1 cellular context compared by ENCODE assay signal in the genomic region with DNA sequence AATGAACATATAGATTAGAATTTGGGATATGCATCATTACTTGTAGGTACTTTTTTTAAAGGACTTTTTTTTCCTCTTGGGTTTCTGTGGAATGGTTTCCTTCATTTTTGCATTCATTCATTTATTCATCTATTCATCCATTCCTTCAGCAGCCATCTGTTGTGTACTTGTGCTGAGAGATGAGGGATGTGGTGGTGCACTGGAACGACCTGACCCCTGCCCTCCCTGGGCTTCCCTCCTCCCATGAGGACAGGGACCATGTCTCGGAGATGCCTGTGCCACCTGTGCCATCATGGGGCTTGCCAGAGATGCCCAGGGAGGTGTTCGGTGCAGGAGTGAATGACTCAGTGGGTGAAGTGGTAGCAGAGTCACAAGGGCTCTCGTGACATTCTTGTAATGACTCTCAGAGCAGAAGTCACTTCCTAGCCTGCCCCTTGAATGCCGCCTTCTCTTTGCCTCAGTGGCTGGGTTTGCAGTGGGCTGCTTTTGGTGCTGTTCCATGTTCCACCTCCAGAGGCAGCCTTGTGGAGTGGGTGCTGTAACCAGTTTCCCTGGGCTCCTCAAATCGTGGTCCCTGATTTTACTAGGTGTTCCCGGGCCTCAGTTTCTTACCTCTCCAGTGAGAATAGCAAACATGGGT.
A peak's percentile ranks its signal among the peaks of the same experiment; 100 is the strongest.
TF ChIP-seq lines count a peak whose summit lies in the region.

No MANE protein-coding gene starts in this region.

TF ChIP-seq in GM12878, 131 proteins besides CTCF, POLR2A, EP300 and RAD21 (continued from another document and continues in another):
- TF ChIP-seq, protein P1, sequence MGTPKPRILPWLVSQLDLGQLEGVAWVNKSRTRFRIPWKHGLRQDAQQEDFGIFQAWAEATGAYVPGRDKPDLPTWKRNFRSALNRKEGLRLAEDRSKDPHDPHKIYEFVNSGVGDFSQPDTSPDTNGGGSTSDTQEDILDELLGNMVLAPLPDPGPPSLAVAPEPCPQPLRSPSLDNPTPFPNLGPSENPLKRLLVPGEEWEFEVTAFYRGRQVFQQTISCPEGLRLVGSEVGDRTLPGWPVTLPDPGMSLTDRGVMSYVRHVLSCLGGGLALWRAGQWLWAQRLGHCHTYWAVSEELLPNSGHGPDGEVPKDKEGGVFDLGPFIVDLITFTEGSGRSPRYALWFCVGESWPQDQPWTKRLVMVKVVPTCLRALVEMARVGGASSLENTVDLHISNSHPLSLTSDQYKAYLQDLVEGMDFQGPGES (IDR thresholded peaks at IDR 0.05) = no peak
- TF ChIP-seq ATF7 (IDR thresholded peaks at IDR 0.05; ENCODE audit: low read depth) (peak; percentile 36; the same call in 1 of the 2 replicates), IKZF2 (IDR thresholded peaks at IDR 0.05) (peak; percentile 74 to 81), EED (IDR thresholded peaks at IDR 0.05; ENCODE audit: low read depth) (peak; percentile 81), TCF12 (IDR thresholded peaks at IDR 0.05; ENCODE audit: low read depth, low read length) (no peak), SMAD1 (IDR thresholded peaks at IDR 0.05; ENCODE audit: low read depth, partially characterized antibody) (no peak), TBL1XR1 (IDR thresholded peaks at IDR 0.05; ENCODE audit: low read depth, low read length) (no peak), GABPA (IDR thresholded peaks at IDR 0.05; ENCODE audit: low read depth) (no peak), CHD1 (IDR thresholded peaks at IDR 0.05; ENCODE audit: low read depth, low read length) (no peak), CBX5 (IDR thresholded peaks at IDR 0.05; ENCODE audit: low read depth) (no peak), MYC (IDR thresholded peaks at IDR 0.05; ENCODE audit: insufficient read depth, insufficient read length, insufficient replicate concordance, low read length, severe bottlenecking) (no peak), TCF7 (IDR thresholded peaks at IDR 0.05; ENCODE audit: borderline replicate concordance) (no peak), BHLHE40 (IDR thresholded peaks at IDR 0.05; ENCODE audit: borderline replicate concordance in 1 of 2, low read depth in 2 of 2, low read length in 1 of 2) (peak; percentile 74 to 86), NFYA (IDR thresholded peaks at IDR 0.05; ENCODE audit: borderline replicate concordance, low read depth, low read length) (no peak), MYB (IDR thresholded peaks at IDR 0.05; ENCODE audit: borderline replicate concordance, low read depth, low read length) (no peak), CHD2 (IDR thresholded peaks at IDR 0.05; ENCODE audit: borderline replicate concordance, low read depth, low read length) (no peak), POLR2AphosphoS2 (IDR thresholded peaks at IDR 0.05; ENCODE audit: low read depth, low read length) (no peak), GATAD2B (conservative IDR thresholded peaks at IDR 0.05; ENCODE audit: low read depth) (peak; percentile 67; the same call in 1 of the 2 replicates), KLF5 (IDR thresholded peaks at IDR 0.05; ENCODE audit: partially characterized antibody) (no peak), TARDBP (IDR thresholded peaks at IDR 0.05; ENCODE audit: borderline replicate concordance) (no peak; the same call in 1 of the 2 replicates), MTA2 (IDR thresholded peaks at IDR 0.05; ENCODE audit: low read depth) (peak; percentile 58; the same call in 1 of the 2 replicates), CBX3 (IDR thresholded peaks at IDR 0.05; ENCODE audit: borderline replicate concordance, low read depth) (no peak), PBX3 (IDR thresholded peaks at IDR 0.05; ENCODE audit: insufficient replicate concordance, low read depth, low read length) (no peak), FOXM1 (IDR thresholded peaks at IDR 0.05; ENCODE audit: low read depth, low read length) (no peak), ZBTB4 (CRISPR knock-in tag; IDR thresholded peaks at IDR 0.05) (no peak), ZBTB33 (IDR thresholded peaks at IDR 0.05) (no peak), SIX5 (IDR thresholded peaks at IDR 0.05; ENCODE audit: low read depth, low read length, severe bottlenecking) (no peak), STAT3 (IDR thresholded peaks at IDR 0.05; ENCODE audit: low read depth, low read length) (no peak), CHD4 (IDR thresholded peaks at IDR 0.05) (no peak), STAT1 (conservative IDR thresholded peaks at IDR 0.05) (no peak), ZNF274 (IDR thresholded peaks at IDR 0.05; ENCODE audit: insufficient read depth, insufficient read length) (no peak), SUZ12 (IDR thresholded peaks at IDR 0.05; ENCODE audit: unreplicated experiment) (no peak), POU2F2 (IDR thresholded peaks at IDR 0.05; ENCODE audit: borderline replicate concordance, low read depth, low read length) (no peak), NRF1 (conservative IDR thresholded peaks at IDR 0.05; ENCODE audit: low read depth, low read length) (no peak), RCOR1 (conservative IDR thresholded peaks at IDR 0.05; ENCODE audit: low read depth, low read length) (no peak), ZNF384 (IDR thresholded peaks at IDR 0.05; ENCODE audit: borderline replicate concordance, low read depth, low read length) (no peak), HSF1 (IDR thresholded peaks at IDR 0.05; ENCODE audit: low read depth, low read length) (no peak), NFXL1 (IDR thresholded peaks at IDR 0.05; ENCODE audit: borderline replicate concordance) (no peak), CREM (IDR thresholded peaks at IDR 0.05; ENCODE audit: low read depth) (no peak), CBFB (IDR thresholded peaks at IDR 0.05; ENCODE audit: low read depth) (no peak), WRNIP1 (IDR thresholded peaks at IDR 0.05; ENCODE audit: borderline replicate concordance, low read depth, low read length) (no peak)
- TF ChIP-seq, protein P2, sequence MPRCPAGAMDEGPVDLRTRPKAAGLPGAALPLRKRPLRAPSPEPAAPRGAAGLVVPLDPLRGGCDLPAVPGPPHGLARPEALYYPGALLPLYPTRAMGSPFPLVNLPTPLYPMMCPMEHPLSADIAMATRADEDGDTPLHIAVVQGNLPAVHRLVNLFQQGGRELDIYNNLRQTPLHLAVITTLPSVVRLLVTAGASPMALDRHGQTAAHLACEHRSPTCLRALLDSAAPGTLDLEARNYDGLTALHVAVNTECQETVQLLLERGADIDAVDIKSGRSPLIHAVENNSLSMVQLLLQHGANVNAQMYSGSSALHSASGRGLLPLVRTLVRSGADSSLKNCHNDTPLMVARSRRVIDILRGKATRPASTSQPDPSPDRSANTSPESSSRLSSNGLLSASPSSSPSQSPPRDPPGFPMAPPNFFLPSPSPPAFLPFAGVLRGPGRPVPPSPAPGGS (IDR thresholded peaks at IDR 0.05; ENCODE audit: borderline replicate concordance, insufficient read depth, low read depth, low read length, poor library complexity, severe bottlenecking) = no peak
- TF ChIP-seq, protein P3, sequence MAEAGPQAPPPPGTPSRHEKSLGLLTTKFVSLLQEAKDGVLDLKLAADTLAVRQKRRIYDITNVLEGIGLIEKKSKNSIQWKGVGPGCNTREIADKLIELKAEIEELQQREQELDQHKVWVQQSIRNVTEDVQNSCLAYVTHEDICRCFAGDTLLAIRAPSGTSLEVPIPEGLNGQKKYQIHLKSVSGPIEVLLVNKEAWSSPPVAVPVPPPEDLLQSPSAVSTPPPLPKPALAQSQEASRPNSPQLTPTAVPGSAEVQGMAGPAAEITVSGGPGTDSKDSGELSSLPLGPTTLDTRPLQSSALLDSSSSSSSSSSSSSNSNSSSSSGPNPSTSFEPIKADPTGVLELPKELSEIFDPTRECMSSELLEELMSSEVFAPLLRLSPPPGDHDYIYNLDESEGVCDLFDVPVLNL (IDR thresholded peaks at IDR 0.05; ENCODE audit: low read depth, low read length) = no peak
- TF ChIP-seq, protein P4, sequence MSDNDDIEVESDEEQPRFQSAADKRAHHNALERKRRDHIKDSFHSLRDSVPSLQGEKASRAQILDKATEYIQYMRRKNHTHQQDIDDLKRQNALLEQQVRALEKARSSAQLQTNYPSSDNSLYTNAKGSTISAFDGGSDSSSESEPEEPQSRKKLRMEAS (IDR thresholded peaks at IDR 0.05; ENCODE audit: low read depth, low read length) = no peak
- TF ChIP-seq, protein P5, sequence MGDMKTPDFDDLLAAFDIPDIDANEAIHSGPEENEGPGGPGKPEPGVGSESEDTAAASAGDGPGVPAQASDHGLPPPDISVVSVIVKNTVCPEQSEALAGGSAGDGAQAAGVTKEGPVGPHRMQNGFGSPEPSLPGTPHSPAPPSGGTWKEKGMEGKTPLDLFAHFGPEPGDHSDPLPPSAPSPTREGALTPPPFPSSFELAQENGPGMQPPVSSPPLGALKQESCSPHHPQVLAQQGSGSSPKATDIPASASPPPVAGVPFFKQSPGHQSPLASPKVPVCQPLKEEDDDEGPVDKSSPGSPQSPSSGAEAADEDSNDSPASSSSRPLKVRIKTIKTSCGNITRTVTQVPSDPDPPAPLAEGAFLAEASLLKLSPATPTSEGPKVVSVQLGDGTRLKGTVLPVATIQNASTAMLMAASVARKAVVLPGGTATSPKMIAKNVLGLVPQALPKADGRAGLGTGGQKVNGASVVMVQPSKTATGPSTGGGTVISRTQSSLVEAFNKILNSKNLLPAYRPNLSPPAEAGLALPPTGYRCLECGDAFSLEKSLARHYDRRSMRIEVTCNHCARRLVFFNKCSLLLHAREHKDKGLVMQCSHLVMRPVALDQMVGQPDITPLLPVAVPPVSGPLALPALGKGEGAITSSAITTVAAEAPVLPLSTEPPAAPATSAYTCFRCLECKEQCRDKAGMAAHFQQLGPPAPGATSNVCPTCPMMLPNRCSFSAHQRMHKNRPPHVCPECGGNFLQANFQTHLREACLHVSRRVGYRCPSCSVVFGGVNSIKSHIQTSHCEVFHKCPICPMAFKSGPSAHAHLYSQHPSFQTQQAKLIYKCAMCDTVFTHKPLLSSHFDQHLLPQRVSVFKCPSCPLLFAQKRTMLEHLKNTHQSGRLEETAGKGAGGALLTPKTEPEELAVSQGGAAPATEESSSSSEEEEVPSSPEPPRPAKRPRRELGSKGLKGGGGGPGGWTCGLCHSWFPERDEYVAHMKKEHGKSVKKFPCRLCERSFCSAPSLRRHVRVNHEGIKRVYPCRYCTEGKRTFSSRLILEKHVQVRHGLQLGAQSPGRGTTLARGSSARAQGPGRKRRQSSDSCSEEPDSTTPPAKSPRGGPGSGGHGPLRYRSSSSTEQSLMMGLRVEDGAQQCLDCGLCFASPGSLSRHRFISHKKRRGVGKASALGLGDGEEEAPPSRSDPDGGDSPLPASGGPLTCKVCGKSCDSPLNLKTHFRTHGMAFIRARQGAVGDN (IDR thresholded peaks at IDR 0.05) = peak; percentile 84
